ENCODE assay signal across 12 cellular contexts in genomic region chr1:180098242-180098995, GRCh38. TPM values are rescaled to one million over a fixed set of nuclear protein-coding genes. Genes with fewer than 3 reads are reported as not detected.
DNase-seq lines count a peak whose midpoint lies in the region; ATAC-seq and TF ChIP-seq lines count a peak whose summit lies in the region.
"Had no signal": no experiment of that assay in that cellular context is flagged by ENCODE, and none has a peak within 500 bp of the region (broad histone marks: within the 10 kb centered on the region; RNA-seq: fewer than 3 reads in every experiment).

No MANE protein-coding gene starts in this region.

- H3K27me3 ChIP-seq in RWPE2 (ENCODE audit: insufficient read depth, poor library complexity, severe bottlenecking): no peaks in the 10 kb centered on the region
- no peaks in the 10 kb centered on the region for H3K27me3 ChIP-seq in dorsolateral prefrontal cortex
- H3K27me3 ChIP-seq: tibial nerve had no signal

- peaks cover 14% of the 10 kb centered on the region for H3K4me1 ChIP-seq in RWPE2 (ENCODE audit: insufficient read depth, poor library complexity, severe bottlenecking)
- H3K4me1 ChIP-seq: tibial nerve had no signal

- H3K4me3 ChIP-seq in RWPE2 (ENCODE audit: severe bottlenecking) (no peak overlapping the region), fibroblast of pulmonary artery (replicated peaks; ENCODE audit: low read depth, low read length) (no peak overlapping the region), skeletal muscle cell (ENCODE audit: low read depth, low read length) (no peak overlapping the region), dorsolateral prefrontal cortex (no peak overlapping the region)
- H3K4me3 ChIP-seq: tibial nerve had no signal

- DNase-seq in GM04504 (ENCODE audit: low read depth) (peak; percentile 70), RWPE2 (ENCODE audit: low spot score) (no peak), fibroblast of pulmonary artery (ENCODE audit: low read depth) (peak; percentile 87), skeletal muscle cell (ENCODE audit: low read depth) (peak; percentile 52), dorsolateral prefrontal cortex (no peak), activated gamma-delta T cell treated with Interleukin-2 at 50 U/mL for 16 hours (no peak)
- DNase-seq: activated CD4-positive, CD25-positive, alpha-beta regulatory T cell; activated effector memory CD4-positive, alpha-beta T cell treated with Interleukin-2 at 50 U/mL for 16 hours; DMS79 treated with DMSO at 0.1 percent for 48 hours had no signal

- TF ChIP-seq CTCF in RWPE2 (IDR thresholded peaks at IDR 0.05; ENCODE audit: poor library complexity, severe bottlenecking) (no peak), fibroblast of pulmonary artery (IDR thresholded peaks at IDR 0.05; ENCODE audit: low read length, missing control alignments) (no peak), dorsolateral prefrontal cortex (IDR thresholded peaks at IDR 0.05 in 54 of 56, conservative IDR thresholded peaks at IDR 0.05 in 2 of 56; ENCODE audit: low read depth in 1 of 56, partially characterized antibody in 56 of 56) (no peak)

- H3K27ac ChIP-seq in RWPE2 (ENCODE audit: poor library complexity, severe bottlenecking) (peak overlapping the region; percentile 50), dorsolateral prefrontal cortex (no peak overlapping the region)
- H3K27ac ChIP-seq: tibial nerve had no signal

- intact Hi-C loops in dorsolateral prefrontal cortex (cut with DNase I): no loop called here

- ATAC-seq in RWPE2 (ENCODE audit: low read depth) (peak; percentile 95), HG02884 (IDR thresholded peaks at IDR 0.05; ENCODE audit: unreplicated experiment) (no peak), GM18858 (IDR thresholded peaks at IDR 0.05; ENCODE audit: unreplicated experiment) (no peak)

- no peaks in the 10 kb centered on the region for H3K9me3 ChIP-seq in RWPE2 (ENCODE audit: severe bottlenecking)
- H3K9me3 ChIP-seq: tibial nerve had no signal

- peaks cover 60% of the 10 kb centered on the region for H3K36me3 ChIP-seq in RWPE2 (ENCODE audit: low read depth)

RNA-seq across cellular contexts. Expression of gene QSOX1, which starts 56.2 kb away (rescaled TPM):
- 10 to 100 TPM; 33.6 to 62.6 (median 46.1) TPM for total RNA-seq in dorsolateral prefrontal cortex

Comparison
In these comparisons a context has a peak if more than half of its experiments do, and no peak if none do; other contexts are left out.
1. DNase-seq: peak in GM04504 (single experiment), fibroblast of pulmonary artery (single experiment) and skeletal muscle cell (single experiment); none in RWPE2 (single experiment), dorsolateral prefrontal cortex (0 of 10) and activated gamma-delta T cell treated with Interleukin-2 at 50 U/mL for 16 hours (single experiment).